Comparison of ENCODE assay signal across 30 cellular contexts in genomic region chr3:29889230-29889629, GRCh38.
DNase-seq lines count a peak whose midpoint lies in the region; ATAC-seq and TF ChIP-seq lines count a peak whose summit lies in the region.
"Had no signal": no experiment of that assay in that cellular context is flagged by ENCODE, and none has a peak within 500 bp of the region (broad histone marks: within the 10 kb centered on the region; RNA-seq: fewer than 3 reads in every experiment).

No MANE protein-coding gene starts in this region.

- H3K4me1 Mint-ChIP-seq in endodermal cell: no peaks in the 10 kb centered on the region

- H3K9me3 Mint-ChIP-seq in endodermal cell: no peaks in the 10 kb centered on the region
- H3K9me3 Mint-ChIP-seq: T-helper 1 cell treated with Interleukin-12 subunit alpha and Interleukin-12 subunit beta and Interleukin-4 antibody, amounts not matched to agents 30 μg/mL and 1 μg/mL, for 36 hours had no signal

- no peaks in the 10 kb centered on the region for H3K36me3 ChIP-seq in endodermal cell (ENCODE audit: control insufficient read depth, insufficient read depth, low read length)
- H3K36me3 ChIP-seq: adrenal gland, cardiac muscle cell, Peyer's patch, SJSA1, uterus had no signal

- no peaks in the 10 kb centered on the region for H3K27me3 ChIP-seq in endodermal cell (ENCODE audit: control insufficient read depth, insufficient read depth, low read length, poor library complexity, severe bottlenecking)
- H3K27me3 ChIP-seq: adrenal gland, cardiac muscle cell, Peyer's patch, SJSA1, testis, uterus had no signal

- no peaks in the 10 kb centered on the region for H3K36me3 Mint-ChIP-seq in endodermal cell (ENCODE audit: low read depth)

- no peak overlapping the region for H3K27ac ChIP-seq in endodermal cell (ENCODE audit: low read depth, low read length)
- H3K27ac ChIP-seq: adrenal gland, cardiac muscle cell, Peyer's patch, SJSA1, testis, uterus had no signal

- DNase-seq in AG20443 (ENCODE audit: low spot score) (peak; percentile 45), HS-5 (ENCODE audit: low read depth) (peak; percentile 29), choroid plexus epithelial cell (ENCODE audit: low read depth) (peak; percentile 51), non-pigmented ciliary epithelial cell (ENCODE audit: low read depth) (peak; percentile 14), endodermal cell (no peak), middle frontal gyrus (ENCODE audit: extremely low spot score, low spot score) (no peak), NCI-H1092 treated with DMSO at 0.1 percent for 48 hours (lab: John Stamatoyannopoulos, UW) (no peak)
- DNase-seq: activated CD4-positive, alpha-beta T cell treated with anti-CD3 and anti-CD28 coated beads for 4 hours; activated CD8-positive, alpha-beta memory T cell treated with anti-CD3 and anti-CD28 coated beads for 24 hours; activated gamma-delta T cell treated with Interleukin-2 at 50 U/mL for 16 hours; activated T-cell treated with anti-CD3 and anti-CD28 coated beads, Interleukin-2, amount 50 U/mL, for 1 hour; adrenal gland; C1 segment of cervical spinal cord; DND-41; KG1; mesendoderm; NCI-H1694; NCI-H2171; NCI-H524 treated with DMSO at 0.1 percent for 48 hours; occipital lobe; Peyer's patch; stimulated activated CD4-positive, alpha-beta T cell treated with anti-CD3 and anti-CD28 coated beads, Interleukin-12 subunit alpha, Interleukin-12 subunit beta, amount 100 ng/mL, for 4 hours; stimulated activated CD4-positive, alpha-beta T cell treated with anti-CD3 and anti-CD28 coated beads, Interleukin-4, amount 100 ng/mL, for 4 hours; stimulated activated naive CD4-positive, alpha-beta T cell; testis; uterus had no signal

- no peak overlapping the region for H3K27ac Mint-ChIP-seq in endodermal cell
- H3K27ac Mint-ChIP-seq: T-helper 1 cell treated with Interleukin-12 subunit alpha and Interleukin-12 subunit beta and Interleukin-4 antibody, amounts not matched to agents 30 μg/mL and 1 μg/mL, for 36 hours had no signal

- no peak for TF ChIP-seq CTCF in choroid plexus epithelial cell (conservative IDR thresholded peaks at IDR 0.05; ENCODE audit: low read depth, low read length)
- no peak for TF ChIP-seq CTCF in endodermal cell (conservative IDR thresholded peaks at IDR 0.05)

- no peaks in the 10 kb centered on the region for H3K27me3 Mint-ChIP-seq in endodermal cell (ENCODE audit: insufficient read depth)

- H3K4me1 ChIP-seq in endodermal cell (ENCODE audit: control insufficient read depth, insufficient read depth, low read length): no peaks in the 10 kb centered on the region
- H3K4me1 ChIP-seq: adrenal gland, Peyer's patch, SJSA1, testis, uterus had no signal

- no peak overlapping the region for H3K9ac ChIP-seq in endodermal cell (ENCODE audit: extremely low read depth, low read length, poor library complexity, severe bottlenecking)

- WGBS in endodermal cell (ENCODE audit: insufficient coverage in 1 of 2, insufficient read length in 1 of 2), 2 experiments: no CpG with 5 or more reads among the region's 1 CpG

- no peak for ATAC-seq in HG03571 (IDR thresholded peaks at IDR 0.05; ENCODE audit: unreplicated experiment)

- no peaks in the 10 kb centered on the region for H3K9me3 ChIP-seq in endodermal cell (ENCODE audit: control insufficient read depth, low read length)
- H3K9me3 ChIP-seq: adrenal gland, Peyer's patch, SJSA1, testis, uterus had no signal

- H3K4me3 ChIP-seq in choroid plexus epithelial cell (ENCODE audit: low read depth, low read length) (no peak overlapping the region), endodermal cell (ENCODE audit: low read length) (no peak overlapping the region)
- H3K4me3 ChIP-seq: adrenal gland, cardiac muscle cell, Peyer's patch, SJSA1, testis, uterus had no signal

- no peak overlapping the region for H3K4me3 Mint-ChIP-seq in endodermal cell
- H3K4me3 Mint-ChIP-seq: T-helper 1 cell treated with Interleukin-12 subunit alpha and Interleukin-12 subunit beta and Interleukin-4 antibody, amounts not matched to agents 30 μg/mL and 1 μg/mL, for 36 hours had no signal

Comparison
In these comparisons a context has a peak if more than half of its experiments do, and no peak if none do; other contexts are left out.
1. DNase-seq: peak in AG20443 (single experiment), HS-5 (single experiment), choroid plexus epithelial cell (single experiment) and non-pigmented ciliary epithelial cell (single experiment); none in endodermal cell (single experiment), middle frontal gyrus (single experiment) and NCI-H1092 treated with DMSO at 0.1 percent for 48 hours (single experiment).